In the genomic region with DNA sequence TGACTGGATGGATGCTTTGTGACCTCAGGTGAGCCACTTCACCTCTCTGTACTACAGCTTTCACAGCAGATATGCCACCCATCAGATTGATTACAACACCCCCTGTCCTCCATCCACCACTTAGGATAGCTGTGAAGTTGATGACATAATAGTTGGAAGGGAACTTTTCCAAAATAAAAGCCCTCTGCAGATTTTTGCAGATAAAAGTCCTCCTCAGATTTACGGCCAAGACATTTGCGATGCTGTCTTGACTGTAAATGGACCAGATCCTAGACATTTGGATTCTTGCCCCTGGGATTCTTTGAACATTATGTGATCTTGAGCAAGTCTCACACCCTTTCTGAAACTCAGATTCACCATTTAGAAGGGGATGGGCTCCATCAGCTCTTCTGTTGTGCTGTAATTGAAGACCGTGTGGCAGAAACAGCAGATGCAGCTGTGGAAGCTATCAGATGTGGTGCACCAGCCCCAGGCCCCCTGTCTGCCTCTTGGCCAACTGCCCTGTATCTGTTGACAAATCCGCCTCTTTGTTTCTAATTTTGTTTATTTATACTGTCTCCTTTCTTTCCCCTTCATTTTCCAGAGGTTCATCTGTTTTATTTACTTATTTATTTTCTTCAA, we compare ENCODE assay signal across 16 cellular contexts.
DNase-seq lines count a peak whose midpoint lies in the region; ATAC-seq, FAIRE-seq and TF ChIP-seq lines count a peak whose summit lies in the region.
"Had no signal": no experiment of that assay in that cellular context is flagged by ENCODE, and none has a peak within 500 bp of the region (broad histone marks: within the 10 kb centered on the region; RNA-seq: fewer than 3 reads in every experiment).

No MANE protein-coding gene starts in this region.

- no peak overlapping the region for H2BK5ac ChIP-seq in mesendoderm (ENCODE audit: low read length)

- H3K27ac ChIP-seq in CD8-positive, alpha-beta T cell (ENCODE audit: low read depth, low read length): no peak overlapping the region
- no peak overlapping the region for H3K27ac ChIP-seq in GM12878 (ENCODE audit: control insufficient read depth, insufficient read depth)
- no peak overlapping the region for H3K27ac ChIP-seq in mesendoderm (ENCODE audit: low read depth, low read length)
- H3K27ac ChIP-seq: hepatocyte had no signal

- RAD21 ChIA-PET in GM12878 (lab: Charles Lee; ENCODE audit: unreplicated experiment): no interaction called here

- WGBS in GM12878 (ENCODE audit: insufficient coverage, insufficient replicate concordance, low lambda C conversion rate, missing lambda C conversion rate): 99% methylated on average over 4 of the region's 4 CpGs
- WGBS in mesendoderm (ENCODE audit: extremely low coverage, insufficient coverage, low lambda C conversion rate): no CpG with 5 or more reads among the region's 4 CpGs

- no peaks in the 10 kb centered on the region for H3K36me3 ChIP-seq in CD8-positive, alpha-beta T cell (ENCODE audit: insufficient read depth, low read length)
- peaks cover 6 to 11% of the 10 kb centered on the region in 2 experiments; a peak in 3 of 4 replicates for H3K36me3 ChIP-seq in GM12878 (ENCODE audit: control insufficient read depth in 2 of 2, insufficient read depth in 2 of 2, low read length in 1 of 2)
- no peaks in the 10 kb centered on the region for H3K36me3 ChIP-seq in mesendoderm (ENCODE audit: control insufficient read depth, insufficient read depth, low read length)

- no peaks in the 10 kb centered on the region for H3K79me1 ChIP-seq in mesendoderm (ENCODE audit: low read length)

- H4K8ac ChIP-seq in mesendoderm (ENCODE audit: low read depth, low read length): no peak overlapping the region

- DNase-seq in CD8-positive, alpha-beta T cell: no peak
- DNase-seq in NAMALWA (ENCODE audit: low spot score) (peak; percentile 45), GM12878 (ENCODE audit: low read depth, low spot score) (no peak), mesendoderm (peak; percentile 32)
- no peak for DNase-seq in NK-92 treated with Interleukin-12 subunit alpha and Interleukin-12 subunit beta, amount 100 ng/mL, for 24 hours (lab: John Stamatoyannopoulos, UW)
- no peak for DNase-seq in activated naive CD4-positive, alpha-beta T cell treated with anti-CD3 and anti-CD28 coated beads, Interleukin-2, amount 50 U/mL, for 72 hours (ENCODE audit: low spot score in 2 of 2)
- DNase-seq: mammary epithelial cell, NCI-H2107, T-helper 1 cell had no signal

- peaks cover 4% of the 10 kb centered on the region for H3K9me3 Mint-ChIP-seq in CD8-positive, alpha-beta T cell
- H3K9me3 Mint-ChIP-seq in activated naive CD4-positive, alpha-beta T cell treated with anti-CD3 and anti-CD28 coated beads, Interleukin-2, amount 50 U/mL, for 72 hours: peaks cover 0 to 4% of the 10 kb centered on the region in 2 donors
- H3K9me3 Mint-ChIP-seq: activated T-helper 2 cell treated with anti-CD3 and anti-CD28 coated beads, Interferon-gamma antibody, Interleukin-2, Interleukin-4, amounts not matched to agents 10 μg/mL and 5 μg/mL and 100 μg/mL, durations not matched to agents 14 hours and 24 hours and 36 hours had no signal

- no peak overlapping the region for H4K5ac ChIP-seq in mesendoderm (ENCODE audit: low read length)

- peaks cover 6% of the 10 kb centered on the region for H3K4me1 Mint-ChIP-seq in CD8-positive, alpha-beta T cell (ENCODE audit: low read depth)

- in situ Hi-C loops in GM12878 (cut with MboI): no loop called here

- BruUV-seq in GM12878 (replicated peaks; lab: Mats Ljungman, UMichigan): no TSS peak

- no peaks in the 10 kb centered on the region for H3K4me1 ChIP-seq in CD8-positive, alpha-beta T cell (ENCODE audit: insufficient read depth, low read length)
- H3K4me1 ChIP-seq in GM12878 (ENCODE audit: control insufficient read depth, insufficient read depth, low read length) (no peaks in the 10 kb centered on the region), mesendoderm (ENCODE audit: control insufficient read depth, low read depth, low read length) (no peaks in the 10 kb centered on the region)

- TF ChIP-seq RAD21 in GM12878 (IDR thresholded peaks at IDR 0.05; ENCODE audit: insufficient read depth, low read depth, low read length): no peak

- no peak overlapping the region for H3K4me3 ChIP-seq in CD8-positive, alpha-beta T cell (ENCODE audit: low read depth, low read length)
- H3K4me3 ChIP-seq in GM12878: no peak overlapping the region
- no peak overlapping the region for H3K4me3 ChIP-seq in mesendoderm (ENCODE audit: low read length)
- H3K4me3 ChIP-seq: hepatocyte had no signal

- H3K23ac ChIP-seq in mesendoderm (ENCODE audit: low read length): no peak overlapping the region

- no peak overlapping the region for H2BK120ac ChIP-seq in mesendoderm (ENCODE audit: low read depth, low read length)

- H3K27ac Mint-ChIP-seq in CD8-positive, alpha-beta T cell: peak overlapping the region; percentile 47
- H3K27ac Mint-ChIP-seq in activated naive CD4-positive, alpha-beta T cell treated with anti-CD3 and anti-CD28 coated beads, Interleukin-2, amount 50 U/mL, for 72 hours: peak overlapping the region in 1 of 2 donors; percentile 72
- H3K27ac Mint-ChIP-seq: activated T-helper 2 cell treated with anti-CD3 and anti-CD28 coated beads, Interferon-gamma antibody, Interleukin-2, Interleukin-4, amounts not matched to agents 10 μg/mL and 5 μg/mL and 100 μg/mL, durations not matched to agents 14 hours and 24 hours and 36 hours; progenitor cell of endocrine pancreas had no signal

- H3K4me2 ChIP-seq in GM12878 (ENCODE audit: control insufficient read depth, insufficient read depth): no peak overlapping the region
- H3K4me2 ChIP-seq in mesendoderm (ENCODE audit: low read length): no peak overlapping the region
- H3K4me2 ChIP-seq: hepatocyte had no signal

- no peak overlapping the region for H2AFZ ChIP-seq in GM12878 (ENCODE audit: control insufficient read depth, low read depth, low read length)
- H2AFZ ChIP-seq: hepatocyte had no signal

- POLR2A ChIA-PET in CD8-positive, alpha-beta T cell (lab: Charles Lee): no interaction called here
- POLR2A ChIA-PET in GM12878 (lab: Charles Lee): no interaction called here

- no peak overlapping the region for H2AK5ac ChIP-seq in mesendoderm (ENCODE audit: low read length)

- FAIRE-seq in GM12878 (lab: Jason Lieb, UNC): peak; percentile 23

- TF ChIP-seq CTCF in CD8-positive, alpha-beta T cell (IDR thresholded peaks at IDR 0.05): no peak
- TF ChIP-seq CTCF in GM12878 (IDR thresholded peaks at IDR 0.05 in 2 of 3, conservative IDR thresholded peaks at IDR 0.05 in 1 of 3; ENCODE audit: control insufficient read depth in 2 of 3, extremely low read depth in 1 of 3, insufficient read depth in 1 of 3, low read depth in 3 of 3, low read length in 3 of 3): no peak

- H2BK15ac ChIP-seq in mesendoderm (replicated peaks; ENCODE audit: low read depth): no peak overlapping the region

- no peaks in the 10 kb centered on the region for H4K20me1 ChIP-seq in GM12878 (ENCODE audit: control insufficient read depth, insufficient read depth)

- CTCF ChIA-PET in CD8-positive, alpha-beta T cell (lab: Charles Lee): no interaction called here
- CTCF ChIA-PET in GM12878 (lab: Yijun Ruan, JAX): no interaction called here

- H3K27me3 Mint-ChIP-seq in CD8-positive, alpha-beta T cell (ENCODE audit: low read depth): no peaks in the 10 kb centered on the region
- H3K27me3 Mint-ChIP-seq: progenitor cell of endocrine pancreas had no signal

- H3K4me3 Mint-ChIP-seq in CD8-positive, alpha-beta T cell: no peak overlapping the region
- H3K4me3 Mint-ChIP-seq: brain had no signal

- no peaks in the 10 kb centered on the region for H3K27me3 ChIP-seq in CD8-positive, alpha-beta T cell (ENCODE audit: insufficient read depth, low read length)
- no peaks in the 10 kb centered on the region for H3K27me3 ChIP-seq in GM12878 (replicated peaks in 1 of 2; ENCODE audit: control insufficient read depth in 2 of 2, insufficient read depth in 2 of 2, low read length in 1 of 2)
- no peaks in the 10 kb centered on the region for H3K27me3 ChIP-seq in mesendoderm (ENCODE audit: insufficient read depth, low read length, poor library complexity)
- H3K27me3 ChIP-seq: hepatocyte had no signal

- TF ChIP-seq EP300 in GM12878 (IDR thresholded peaks at IDR 0.05; ENCODE audit: borderline replicate concordance in 1 of 2, control insufficient read depth in 1 of 2, low read depth in 2 of 2, low read length in 2 of 2): no peak

- H3K9ac ChIP-seq in GM12878 (ENCODE audit: control insufficient read depth, insufficient read depth, low read length) (no peak overlapping the region), mesendoderm (ENCODE audit: low read length) (no peak overlapping the region)

- H3K56ac ChIP-seq in mesendoderm (ENCODE audit: low read length): no peak overlapping the region

- no peak for TF ChIP-seq POLR2A in GM12878 (IDR thresholded peaks at IDR 0.05; ENCODE audit: low read depth, low read length)

- H3K36me3 Mint-ChIP-seq in CD8-positive, alpha-beta T cell: peaks cover 75% of the 10 kb centered on the region
- peaks cover 11 to 18% of the 10 kb centered on the region in 2 donors for H3K36me3 Mint-ChIP-seq in activated naive CD4-positive, alpha-beta T cell treated with anti-CD3 and anti-CD28 coated beads, Interleukin-2, amount 50 U/mL, for 72 hours
- H3K36me3 Mint-ChIP-seq: brain had no signal

- H3K79me2 ChIP-seq in GM12878 (ENCODE audit: control insufficient read depth, insufficient read depth, low read length) (no peaks in the 10 kb centered on the region), mesendoderm (ENCODE audit: control insufficient read depth, insufficient read depth, low read length) (no peaks in the 10 kb centered on the region)
- H3K79me2 ChIP-seq: hepatocyte had no signal

- SMC1A ChIA-PET in GM12878 (lab: Charles Lee; ENCODE audit: uncharacterized antibody, unreplicated experiment): no interaction called here

- no peak overlapping the region for H3K4ac ChIP-seq in mesendoderm (ENCODE audit: low read depth, low read length)

- no peaks in the 10 kb centered on the region for H3K9me3 ChIP-seq in CD8-positive, alpha-beta T cell (ENCODE audit: low read length)
- no peaks in the 10 kb centered on the region for H3K9me3 ChIP-seq in GM12878 (replicated peaks; ENCODE audit: control insufficient read depth, insufficient read depth, low read length)

- no peak overlapping the region for H3K18ac ChIP-seq in mesendoderm (ENCODE audit: low read length)

- no peak for ATAC-seq in CD8-positive, alpha-beta T cell
- no peak for ATAC-seq in GM12878
- no peak for ATAC-seq in activated CD4-positive, CD25-positive, alpha-beta regulatory T cell treated with anti-CD3 and anti-CD28 coated beads, Interleukin-2, amount 50 U/mL, for 24 hours
- ATAC-seq in GM21526 (IDR thresholded peaks at IDR 0.05; ENCODE audit: low FRiP score, unreplicated experiment): no peak
- no peak for ATAC-seq in activated naive CD4-positive, alpha-beta T cell treated with anti-CD3 and anti-CD28 coated beads, Interleukin-2, amount 50 U/mL, for 72 hours
- ATAC-seq: HCT116 had no signal

- intact Hi-C loops in CD8-positive, alpha-beta T cell (cut with DNase I, micrococcal nuclease): no loop called here
- intact Hi-C loops in GM12878 (cut with micrococcal nuclease; ENCODE audit: unreplicated experiment): no loop called here

TF ChIP-seq in GM12878, 131 proteins besides CTCF, POLR2A, EP300 and RAD21 (continues in another document):
- no peak for TF ChIP-seq MYB (IDR thresholded peaks at IDR 0.05; ENCODE audit: borderline replicate concordance, low read depth, low read length)
- TF ChIP-seq ZZZ3 (IDR thresholded peaks at IDR 0.05; ENCODE audit: control insufficient read depth, insufficient read length, low read depth): no peak
- no peak for TF ChIP-seq POLR2AphosphoS2 (IDR thresholded peaks at IDR 0.05; ENCODE audit: low read depth, low read length)

Comparison
In these comparisons a context has a peak if more than half of its experiments do, and no peak if none do; other contexts are left out.
1. DNase-seq: peak in NAMALWA (single experiment) and mesendoderm (single experiment); none in CD8-positive, alpha-beta T cell (0 of 7), GM12878 (single experiment), NK-92 treated with Interleukin-12 subunit alpha and Interleukin-12 subunit beta, amount 100 ng/mL, for 24 hours (single experiment) and activated naive CD4-positive, alpha-beta T cell treated with anti-CD3 and anti-CD28 coated beads, Interleukin-2, amount 50 U/mL, for 72 hours (0 of 2).